In the genomic region with DNA sequence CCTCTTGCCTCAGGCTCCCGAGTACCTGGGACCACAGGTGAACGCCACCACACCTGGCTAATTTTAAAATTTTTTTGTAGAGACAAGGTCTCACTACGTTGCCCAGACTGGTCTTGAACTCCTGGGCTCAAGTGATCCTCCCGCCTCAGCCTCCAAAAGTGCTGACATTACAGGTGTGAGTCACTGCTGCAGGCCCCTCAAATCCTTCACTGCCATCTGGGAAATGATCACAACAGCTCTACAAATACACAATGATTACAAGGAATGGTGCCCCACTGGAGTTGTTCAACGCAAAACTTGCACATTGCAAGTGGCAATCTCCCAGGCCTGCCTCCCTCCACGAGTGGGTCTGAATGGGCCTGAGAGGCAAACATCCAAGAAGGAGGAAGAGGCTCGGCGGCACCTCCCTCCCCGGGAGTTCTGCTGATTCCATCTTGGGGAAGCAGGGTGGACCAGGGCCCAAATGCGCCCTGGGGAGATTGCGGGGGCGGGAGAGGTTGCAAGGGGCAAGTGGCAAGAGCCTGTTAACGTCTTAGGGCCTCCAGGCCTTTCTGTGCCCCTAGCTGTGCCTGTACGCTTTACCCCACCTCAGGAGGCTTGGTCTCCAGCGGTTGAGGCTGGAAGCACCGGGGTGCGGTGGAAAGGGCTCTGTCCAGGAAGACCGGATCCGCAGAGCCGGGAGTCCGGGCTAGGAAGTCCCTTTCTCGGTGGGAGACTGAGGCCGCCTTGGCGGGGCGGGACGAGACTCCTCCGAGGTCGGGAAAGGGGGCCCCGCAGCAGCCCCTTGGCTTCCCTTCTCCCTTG, we compare ENCODE assay signal across 8 cellular contexts. TPM values are rescaled to one million over a fixed set of nuclear protein-coding genes. Genes with fewer than 3 reads are reported as not detected.
A peak's percentile ranks its signal among the peaks of the same experiment; 100 is the strongest.
DNase-seq lines count a peak whose midpoint lies in the region; ATAC-seq, FAIRE-seq and TF ChIP-seq lines count a peak whose summit lies in the region.

No MANE protein-coding gene starts in this region.

- H3K4me1 ChIP-seq in liver (ENCODE audit: control insufficient read depth in 4 of 4, insufficient read depth in 4 of 4, low read length in 3 of 4): peaks cover 2 to 24% (median 18%) of the 10 kb centered on the region in 4 donors

- WGBS in liver: 35% methylated on average over 29 of the region's 29 CpGs

- intact Hi-C loops in natural killer cell (cut with micrococcal nuclease): no loop called here

- TF ChIP-seq CTCF in natural killer cell (IDR thresholded peaks at IDR 0.05): no peak
- TF ChIP-seq CTCF in bronchial epithelial cell (IDR thresholded peaks at IDR 0.05; ENCODE audit: insufficient read depth, low read length, severe bottlenecking): no peak
- peak; percentile 6 for TF ChIP-seq CTCF in liver (IDR thresholded peaks at IDR 0.05; ENCODE audit: low read depth, low read length, missing input control)
- peak; percentile 6 for TF ChIP-seq CTCF in type B pancreatic cell (conservative IDR thresholded peaks at IDR 0.05)

- peak overlapping the region; percentile 92 to 97 for H3K27ac ChIP-seq in liver (ENCODE audit: low read depth in 1 of 2, low read length in 2 of 2)

- no peak for TF ChIP-seq RAD21 in liver (IDR thresholded peaks at IDR 0.05)

- H3K27me3 Mint-ChIP-seq in natural killer cell (ENCODE audit: low read depth in 2 of 2): peaks cover 0 to 20% of the 10 kb centered on the region in 2 donors
- peaks cover 9 to 13% of the 10 kb centered on the region in 2 donors for H3K27me3 Mint-ChIP-seq in natural killer cell treated with Interleukin-12 subunit alpha and Interleukin-12 subunit beta and Interleukin-15 and Interleukin-18, amount 100 ng/mL, for 72 hours
- H3K27me3 Mint-ChIP-seq in type B pancreatic cell: peaks cover 21% of the 10 kb centered on the region

- peak overlapping the region; percentile 48 for H3K4me3 ChIP-seq in bronchial epithelial cell (ENCODE audit: low read depth, low read length)
- peak overlapping the region; percentile 49 to 87 (median 58) for H3K4me3 ChIP-seq in liver (ENCODE audit: low read depth in 1 of 3, low read length in 3 of 3)

- FAIRE-seq in bronchial epithelial cell (lab: Jason Lieb, UNC): no peak

- H3K27ac Mint-ChIP-seq in natural killer cell (no peak overlapping the region), type B pancreatic cell (no peak overlapping the region)
- H3K27ac Mint-ChIP-seq in natural killer cell treated with Interleukin-12 subunit alpha and Interleukin-12 subunit beta and Interleukin-15 and Interleukin-18, amount 100 ng/mL, for 72 hours: no peak overlapping the region

- H3K9me3 Mint-ChIP-seq in natural killer cell (no peaks in the 10 kb centered on the region), type B pancreatic cell (no peaks in the 10 kb centered on the region)
- no peaks in the 10 kb centered on the region for H3K9me3 Mint-ChIP-seq in natural killer cell treated with Interleukin-12 subunit alpha and Interleukin-12 subunit beta and Interleukin-15 and Interleukin-18, amount 100 ng/mL, for 72 hours

- no peak for DNase-seq in natural killer cell
- DNase-seq in natural killer cell treated with Interleukin-12 subunit alpha and Interleukin-12 subunit beta and Interleukin-15 and Interleukin-18, amount 100 ng/mL, for 72 hours (ENCODE audit: low spot score): no peak
- DNase-seq in bronchial epithelial cell (ENCODE audit: low read depth): peak; percentile 23
- DNase-seq in type B pancreatic cell (ENCODE audit: extremely low spot score, unreplicated experiment): no peak
- DNase-seq in globus pallidus (ENCODE audit: low spot score): no peak

- H3K36me3 Mint-ChIP-seq in natural killer cell (no peaks in the 10 kb centered on the region), type B pancreatic cell (peaks cover 2% of the 10 kb centered on the region)
- no peaks in the 10 kb centered on the region for H3K36me3 Mint-ChIP-seq in natural killer cell treated with Interleukin-12 subunit alpha and Interleukin-12 subunit beta and Interleukin-15 and Interleukin-18, amount 100 ng/mL, for 72 hours

- H3K4me1 Mint-ChIP-seq in natural killer cell (peaks cover 17 to 24% of the 10 kb centered on the region in 2 donors), type B pancreatic cell (ENCODE audit: unreplicated experiment) (peaks cover 26% of the 10 kb centered on the region)
- H3K4me1 Mint-ChIP-seq in natural killer cell treated with Interleukin-12 subunit alpha and Interleukin-12 subunit beta and Interleukin-15 and Interleukin-18, amount 100 ng/mL, for 72 hours (ENCODE audit: low read depth in 2 of 2): peaks cover 21 to 25% of the 10 kb centered on the region in 2 donors

- no peak for ATAC-seq in natural killer cell
- ATAC-seq in natural killer cell treated with Interleukin-12 subunit alpha and Interleukin-12 subunit beta and Interleukin-15 and Interleukin-18, amount 100 ng/mL, for 72 hours: no peak
- ATAC-seq in HG03135 (IDR thresholded peaks at IDR 0.05; ENCODE audit: unreplicated experiment): no peak
- ATAC-seq in GM19328 (IDR thresholded peaks at IDR 0.05; ENCODE audit: unreplicated experiment): no peak

- no peaks in the 10 kb centered on the region for H3K36me3 ChIP-seq in bronchial epithelial cell (ENCODE audit: control insufficient read depth, insufficient read depth, low read length)
- H3K36me3 ChIP-seq in liver (ENCODE audit: control insufficient read depth in 4 of 4, insufficient read depth in 3 of 4, low read depth in 1 of 4, low read length in 3 of 4): no peaks in the 10 kb centered on the region

- peaks cover 2% of the 10 kb centered on the region for H3K27me3 ChIP-seq in bronchial epithelial cell (ENCODE audit: control insufficient read depth, insufficient read depth, low read length)
- H3K27me3 ChIP-seq in liver (ENCODE audit: control insufficient read depth in 4 of 4, insufficient read depth in 4 of 4, low read length in 3 of 4): no peaks in the 10 kb centered on the region

- peak overlapping the region in 1 of 2 donors; percentile 46 for H3K9ac ChIP-seq in liver (ENCODE audit: low read depth in 1 of 2, low read length in 2 of 2)

- peak overlapping the region; percentile 59 for H3K4me3 Mint-ChIP-seq in natural killer cell
- H3K4me3 Mint-ChIP-seq in natural killer cell treated with Interleukin-12 subunit alpha and Interleukin-12 subunit beta and Interleukin-15 and Interleukin-18, amount 100 ng/mL, for 72 hours: no peak overlapping the region
- peak overlapping the region; percentile 80 for H3K4me3 Mint-ChIP-seq in type B pancreatic cell

- no peaks in the 10 kb centered on the region for H3K9me3 ChIP-seq in liver (ENCODE audit: control insufficient read depth in 4 of 4, low read length in 3 of 4)

TF ChIP-seq in liver, 16 proteins besides CTCF, POLR2A, EP300 and RAD21:
- TF ChIP-seq, protein P1, sequence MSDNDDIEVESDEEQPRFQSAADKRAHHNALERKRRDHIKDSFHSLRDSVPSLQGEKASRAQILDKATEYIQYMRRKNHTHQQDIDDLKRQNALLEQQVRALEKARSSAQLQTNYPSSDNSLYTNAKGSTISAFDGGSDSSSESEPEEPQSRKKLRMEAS (IDR thresholded peaks at IDR 0.05): no peak
- TF ChIP-seq TAF1 (conservative IDR thresholded peaks at IDR 0.05) (no peak), JUND (IDR thresholded peaks at IDR 0.05) (no peak), YY1 (IDR thresholded peaks at IDR 0.05) (peak; percentile 28), GABPA (IDR thresholded peaks at IDR 0.05 in 1 of 2, conservative IDR thresholded peaks at IDR 0.05 in 1 of 2) (no peak), NR2F2 (IDR thresholded peaks at IDR 0.05) (no peak)

RNA-seq across cellular contexts. Expression of a gene that starts 0.7 kb away (rescaled TPM):
- total RNA-seq in natural killer cell: 1 to 10 TPM; 2.1 to 8.1 (median 2.8) TPM
- under 1 TPM; 0.59 to 0.88 TPM for total RNA-seq in natural killer cell treated with Interleukin-12 subunit alpha and Interleukin-12 subunit beta and Interleukin-15 and Interleukin-18, amount 100 ng/mL, for 72 hours
- total RNA-seq in bronchial epithelial cell: 17.3 and 21.9 TPM in 2 replicates
- total RNA-seq in liver: 100 to 1,000 TPM in 1 of 2 donors, 10 to 100 TPM in 1; 74.1 to 297 TPM
- polyA plus RNA-seq in liver: 100 to 1,000 TPM; 179 to 649 TPM
- total RNA-seq in type B pancreatic cell (ENCODE audit: low replicate concordance): 25.7 and 78.2 TPM in 2 replicates

RNA-seq across cellular contexts. Expression of a gene that starts 24.9 kb away (rescaled TPM):
- total RNA-seq in natural killer cell: 1 to 10 TPM; 2.0 to 6.4 (median 4.6) TPM
- total RNA-seq in natural killer cell treated with Interleukin-12 subunit alpha and Interleukin-12 subunit beta and Interleukin-15 and Interleukin-18, amount 100 ng/mL, for 72 hours: 100 to 1,000 TPM in 1 of 2 donors, 10 to 100 TPM in 1; 96.7 to 116 TPM
- total RNA-seq in bronchial epithelial cell: 0.79 and 2.0 TPM in 2 replicates
- 100 to 1,000 TPM in 1 of 2 donors, under 1 TPM in 1; 0.08 to 102 TPM for total RNA-seq in liver
- polyA plus RNA-seq in liver: 1 to 10 TPM; 1.9 to 5.2 TPM
- total RNA-seq in type B pancreatic cell (ENCODE audit: low replicate concordance): 65.8 and 248 TPM in 2 replicates

RNA-seq across cellular contexts. Expression of a gene that starts 58.8 kb away (rescaled TPM):
- total RNA-seq in natural killer cell (1 to 10 TPM in 1 of 3 donors, under 1 TPM in 2; 0.65 to 1.8 (median 0.94) TPM), bronchial epithelial cell (22.0 and 27.1 TPM in 2 replicates), liver (under 1 TPM in 1 of 2 donors, not detected in 1; 0.08 TPM), type B pancreatic cell (ENCODE audit: low replicate concordance) (1.8 and 2.3 TPM in 2 replicates)
- 1 to 10 TPM in 1 of 2 donors, under 1 TPM in 1; 0.76 to 2.9 TPM for total RNA-seq in natural killer cell treated with Interleukin-12 subunit alpha and Interleukin-12 subunit beta and Interleukin-15 and Interleukin-18, amount 100 ng/mL, for 72 hours
- not detected for polyA plus RNA-seq in liver

Comparison
In these comparisons a context has a peak if more than half of its experiments do, and no peak if none do; other contexts are left out.
1. CTCF ChIP-seq: peak in liver (single experiment) and type B pancreatic cell (single experiment); none in natural killer cell (single experiment) and bronchial epithelial cell (single experiment).